ENCODE assay signal across 16 cellular contexts in the genomic region with DNA sequence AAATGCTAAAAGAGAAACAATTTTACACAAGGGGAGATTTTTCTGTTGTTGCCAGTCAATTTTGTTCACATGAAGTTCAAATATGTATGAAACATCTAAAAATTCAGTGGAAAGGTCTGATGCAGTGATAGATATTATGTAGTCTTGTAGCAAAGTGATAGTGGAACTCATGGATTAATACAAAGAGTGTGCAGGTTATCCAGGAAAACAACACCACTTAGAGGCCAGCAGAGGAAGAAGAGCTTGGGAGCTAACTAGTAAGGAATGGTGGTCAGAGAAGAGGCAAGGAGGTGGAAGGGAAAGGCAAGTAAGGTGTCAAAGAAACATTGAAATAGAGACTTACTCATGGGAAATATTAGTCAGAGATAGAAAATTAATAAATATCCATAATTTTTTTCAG.
DNase-seq lines count a peak whose midpoint lies in the region; ATAC-seq and TF ChIP-seq lines count a peak whose summit lies in the region.
"Had no signal": no experiment of that assay in that cellular context is flagged by ENCODE, and none has a peak within 500 bp of the region (broad histone marks: within the 10 kb centered on the region; RNA-seq: fewer than 3 reads in every experiment).

No MANE protein-coding gene starts in this region.

- in situ Hi-C loops in astrocyte of the cerebellum (cut with HindIII; ENCODE audit: low sequenced_read_pairs), result no loop called here

- ATAC-seq in left lobe of liver, result peak; percentile 96
- ATAC-seq in HG03108 (IDR thresholded peaks at IDR 0.05; ENCODE audit: unreplicated experiment), result no peak
- ATAC-seq: psoas muscle; stimulated activated naive CD8-positive, alpha-beta T cell treated with anti-CD3 and anti-CD28 coated beads, Interleukin-15, Interleukin-2, amounts not matched to agents 100 U/mL and 50 U/mL, for 24 hours had no signal

- no peak overlapping the region for H3K4me3 ChIP-seq in AG09309 (ENCODE audit: control insufficient read depth, low read depth, low read length)
- H3K4me3 ChIP-seq in astrocyte of the cerebellum (ENCODE audit: low read depth, low read length), result no peak overlapping the region
- H3K4me3 ChIP-seq: psoas muscle had no signal

- no peak for DNase-seq in AG09309 (ENCODE audit: low read depth)
- DNase-seq in HT1080 (ENCODE audit: low read depth), result peak; percentile 20
- DNase-seq in astrocyte of the cerebellum (ENCODE audit: low read depth), result no peak
- no peak for DNase-seq in left lobe of liver (ENCODE audit: low spot score)
- no peak for DNase-seq in activated effector memory CD4-positive, alpha-beta T cell treated with Interleukin-2 at 50 U/mL for 16 hours
- DNase-seq in NCI-H524 treated with DMSO at 0.1 percent for 48 hours (lab: John Stamatoyannopoulos, UW), result no peak
- no peak for DNase-seq in HCEC 1CT
- DNase-seq: head of caudate nucleus; mesenchymal stem cell; MV-4-11; NCI-H510A treated with DMSO at 0.1 percent for 48 hours; psoas muscle; SHP77; stimulated activated CD4-positive, alpha-beta T cell treated with anti-CD3 and anti-CD28 coated beads, Interleukin-4, amount 100 ng/mL, for 4 hours; stimulated activated naive CD8-positive, alpha-beta T cell treated with anti-CD3 and anti-CD28 coated beads, Interleukin-15, Interleukin-2, amounts not matched to agents 100 U/mL and 50 U/mL, for 24 hours had no signal

- TF ChIP-seq CTCF in AG09309 (IDR thresholded peaks at IDR 0.05; ENCODE audit: control insufficient read depth, insufficient read depth, low read depth, low read length, missing control alignments) (peak; percentile 32), astrocyte of the cerebellum (IDR thresholded peaks at IDR 0.05; ENCODE audit: low read depth, low read length, missing control alignments) (peak; percentile 35)
